Comparison of ENCODE assay signal across 16 cellular contexts in the genomic region with DNA sequence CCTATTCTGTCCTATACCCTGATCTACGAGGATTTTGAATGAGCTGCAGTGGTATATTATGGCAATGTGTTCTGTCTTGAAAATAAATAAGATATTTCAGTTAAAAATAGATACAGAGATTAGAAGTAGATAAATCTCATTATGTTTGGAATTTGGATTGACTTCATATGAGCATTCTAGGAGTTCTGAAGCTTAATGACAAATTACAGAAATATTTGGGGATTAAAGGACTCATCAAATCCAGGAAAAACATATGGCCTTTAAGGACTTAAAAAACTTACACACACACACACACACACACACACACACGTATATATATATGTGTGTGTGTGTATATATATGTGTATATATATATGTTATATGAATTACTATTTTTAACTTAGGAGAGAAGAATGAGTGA.
"Had no signal": no experiment of that assay in that cellular context is flagged by ENCODE, and none has a peak within 500 bp of the region (broad histone marks: within the 10 kb centered on the region; RNA-seq: fewer than 3 reads in every experiment).

No MANE protein-coding gene starts in this region.

- H2AFZ ChIP-seq: hepatocyte had no signal

- H3K27me3 ChIP-seq: esophagus squamous epithelium, hepatocyte had no signal

- DNase-seq: effector memory CD8-positive, alpha-beta T cell; esophagus squamous epithelium; foreskin melanocyte; head of caudate nucleus; kidney; left cardiac atrium; naive B cell; nephron progenitor cell; psoas muscle; retina; stimulated activated CD4-positive, alpha-beta T cell treated with anti-CD3 and anti-CD28 coated beads, Interleukin-2, amount 100 ng/mL, for 48 hours; stimulated activated naive CD4-positive, alpha-beta T cell treated with Interleukin-2 at 50 U/mL for 16 hours had no signal

- H3K9me3 ChIP-seq: psoas muscle had no signal

- H3K27ac ChIP-seq: epithelial cell of prostate, hepatocyte, psoas muscle had no signal

- ATAC-seq: effector memory CD8-positive, alpha-beta T cell; left cardiac atrium; sciatic nerve had no signal

- H3K79me2 ChIP-seq: hepatocyte had no signal

- H3K4me2 ChIP-seq: hepatocyte had no signal

- H3K36me3 ChIP-seq: esophagus squamous epithelium had no signal

- H3K4me3 ChIP-seq: esophagus squamous epithelium, hepatocyte, skin epidermis had no signal
